Comparison of ENCODE assay signal across 8 cellular contexts in the genomic region with DNA sequence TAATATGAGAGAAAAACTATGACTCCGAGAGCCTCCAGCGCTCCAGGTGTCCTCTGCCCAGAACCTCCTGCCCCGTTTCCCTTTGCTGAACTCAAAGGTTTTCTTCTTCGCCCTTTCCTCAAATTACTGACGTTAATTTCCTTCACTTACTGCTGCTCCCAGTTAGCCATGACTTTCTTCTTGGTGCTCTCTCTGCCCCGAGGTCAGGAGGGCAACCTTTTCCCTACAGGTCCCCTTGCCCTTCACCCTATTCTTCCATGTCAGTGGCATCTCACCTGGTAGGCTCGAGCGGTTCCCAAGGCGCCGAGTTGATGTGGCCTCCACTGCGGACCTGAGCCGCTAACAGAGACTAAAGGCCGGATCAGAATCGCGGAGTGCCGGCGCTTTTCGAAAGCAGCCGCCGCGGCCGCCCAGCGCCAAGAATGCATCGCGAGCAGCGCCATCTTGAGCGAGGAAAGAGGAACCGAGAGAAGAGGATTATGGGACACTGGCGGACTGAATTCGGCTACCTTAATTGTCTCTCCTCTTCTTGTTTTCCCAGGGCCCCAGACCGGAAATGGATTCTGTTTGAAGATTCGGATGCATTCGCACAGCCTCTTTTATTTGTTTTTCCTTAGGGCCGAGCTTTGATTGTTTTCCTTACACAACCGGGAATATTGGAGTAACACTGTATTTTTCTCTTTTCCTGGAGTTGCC. TPM values are rescaled to one million over a fixed set of nuclear protein-coding genes. Genes with fewer than 3 reads are reported as not detected.
DNase-seq lines count a peak whose midpoint lies in the region; ATAC-seq and TF ChIP-seq lines count a peak whose summit lies in the region.

Gene ABCB7 (minus strand): TSS at position 454 of the 696 bp plus-strand sequence. CDS start 11 bp downstream, at position 443.

- peak within 1 kb of the TSS; percentile 88 to 97 (median 95) for H3K27ac Mint-ChIP-seq in CD14-positive monocyte
- peak within 1 kb of the TSS; percentile 95 for H3K27ac Mint-ChIP-seq in activated CD8-positive, alpha-beta T cell treated with anti-CD3 and anti-CD28 coated beads for 36 hours
- H3K27ac Mint-ChIP-seq in effector memory CD8-positive, alpha-beta T cell = peak within 1 kb of the TSS; percentile 97 to 98

- peaks cover 0 to 4% (median 1%) of the 10 kb centered on the region in 3 donors for H3K27me3 Mint-ChIP-seq in CD14-positive monocyte (ENCODE audit: low read depth in 3 of 3)
- H3K27me3 Mint-ChIP-seq in activated CD8-positive, alpha-beta T cell treated with anti-CD3 and anti-CD28 coated beads for 36 hours = no peaks in the 10 kb centered on the region
- H3K27me3 Mint-ChIP-seq in effector memory CD8-positive, alpha-beta T cell = no peaks in the 10 kb centered on the region

- DNase-seq in CD14-positive monocyte (ENCODE audit: low spot score) (peak; percentile 50), NCI-H774 (lab: John Stamatoyannopoulos, UW) (peak; percentile 74), lung microvascular endothelial cell (ENCODE audit: low read depth in 2 of 2) (peak; percentile 69 to 70)
- DNase-seq in activated CD8-positive, alpha-beta T cell treated with anti-CD3 and anti-CD28 coated beads for 36 hours = peak; percentile 70
- DNase-seq in effector memory CD8-positive, alpha-beta T cell = peak; percentile 39 to 42 (median 41)
- DNase-seq in stimulated activated CD4-positive, alpha-beta T cell treated with anti-CD3 and anti-CD28 coated beads, TNF-alpha, amount 100 ng/mL, for 4 hours (ENCODE audit: low read depth in 3 of 3) = peak; percentile 8 to 17 (median 14)

- peaks cover 0 to 6% (median 2%) of the 10 kb centered on the region in 7 donors for H3K9me3 Mint-ChIP-seq in CD14-positive monocyte
- no peaks in the 10 kb centered on the region for H3K9me3 Mint-ChIP-seq in activated CD8-positive, alpha-beta T cell treated with anti-CD3 and anti-CD28 coated beads for 36 hours
- H3K9me3 Mint-ChIP-seq in effector memory CD8-positive, alpha-beta T cell = no peaks in the 10 kb centered on the region

- H3K4me3 Mint-ChIP-seq in CD14-positive monocyte = peak within 1 kb of the TSS; percentile 89 to 99
- H3K4me3 Mint-ChIP-seq in activated CD8-positive, alpha-beta T cell treated with anti-CD3 and anti-CD28 coated beads for 36 hours = peak within 1 kb of the TSS; percentile 90
- H3K4me3 Mint-ChIP-seq in effector memory CD8-positive, alpha-beta T cell = peak within 1 kb of the TSS; percentile 97 to 99

- no peak for TF ChIP-seq CTCF in CD14-positive monocyte (IDR thresholded peaks at IDR 0.05)
- no peak for TF ChIP-seq CTCF in activated CD8-positive, alpha-beta T cell treated with anti-CD3 and anti-CD28 coated beads for 36 hours (IDR thresholded peaks at IDR 0.05)

- POLR2A ChIA-PET in activated CD8-positive, alpha-beta T cell treated with anti-CD3 and anti-CD28 coated beads for 36 hours (lab: Charles Lee) = no interaction called here

- CTCF ChIA-PET in activated CD8-positive, alpha-beta T cell treated with anti-CD3 and anti-CD28 coated beads for 36 hours (lab: Charles Lee) = no interaction called here

- H3K36me3 Mint-ChIP-seq in CD14-positive monocyte = no peaks in the 10 kb centered on the region
- H3K36me3 Mint-ChIP-seq in activated CD8-positive, alpha-beta T cell treated with anti-CD3 and anti-CD28 coated beads for 36 hours (ENCODE audit: low read depth) = peaks cover 12% of the 10 kb centered on the region
- H3K36me3 Mint-ChIP-seq in effector memory CD8-positive, alpha-beta T cell (ENCODE audit: insufficient read depth) = peaks cover 16% of the 10 kb centered on the region

- peak; percentile 84 for ATAC-seq in GM19372 (IDR thresholded peaks at IDR 0.05; ENCODE audit: low read depth, unreplicated experiment)
- ATAC-seq in HG03565 (IDR thresholded peaks at IDR 0.05; ENCODE audit: unreplicated experiment) = peak; percentile 81
- peak; percentile 74 for ATAC-seq in activated CD8-positive, alpha-beta T cell treated with anti-CD3 and anti-CD28 coated beads for 36 hours
- ATAC-seq in effector memory CD8-positive, alpha-beta T cell (replicated peaks) = peak; percentile 93

- H3K4me1 Mint-ChIP-seq in CD14-positive monocyte = peaks cover 20% of the 10 kb centered on the region
- peaks cover 54% of the 10 kb centered on the region for H3K4me1 Mint-ChIP-seq in activated CD8-positive, alpha-beta T cell treated with anti-CD3 and anti-CD28 coated beads for 36 hours (ENCODE audit: low read depth)
- peaks cover 16 to 21% of the 10 kb centered on the region in 2 donors for H3K4me1 Mint-ChIP-seq in effector memory CD8-positive, alpha-beta T cell (ENCODE audit: low read depth in 2 of 2)

- intact Hi-C loops in CD14-positive monocyte (cut with micrococcal nuclease) = no loop called here
- intact Hi-C loops in activated CD8-positive, alpha-beta T cell treated with anti-CD3 and anti-CD28 coated beads for 36 hours (cut with micrococcal nuclease) = loop anchor here (5.0 kb wide), 1 partner anchor 116 kb away; the partner anchor contains the start of gene UPRT

RNA-seq across cellular contexts. Expression of gene ABCB7, which starts in this region (rescaled TPM):
- polyA plus RNA-seq in CD14-positive monocyte = 10 to 100 TPM; 14.8 to 18.5 TPM
- 10 to 100 TPM; 50.5 to 52.0 TPM for total RNA-seq in activated CD8-positive, alpha-beta T cell treated with anti-CD3 and anti-CD28 coated beads for 36 hours
- 21.4 and 27.7 TPM in 2 replicates for total RNA-seq in lung microvascular endothelial cell

Comparison
In these comparisons a context has a peak if more than half of its experiments do, and no peak if none do; other contexts are left out.
1. Peak in every context shown above with its lines: DNase-seq and ATAC-seq.
2. DNase-seq: peak in every context shown above with its lines; median percentile 74 in NCI-H774; 70 in activated CD8-positive, alpha-beta T cell treated with anti-CD3 and anti-CD28 coated beads for 36 hours; 70 in lung microvascular endothelial cell; 50 in CD14-positive monocyte; 41 in effector memory CD8-positive, alpha-beta T cell; 14 in stimulated activated CD4-positive, alpha-beta T cell treated with anti-CD3 and anti-CD28 coated beads, TNF-alpha, amount 100 ng/mL, for 4 hours.